ENCODE assay signal across 11 cellular contexts in genomic region chr5:31987985-31988710, GRCh38.
DNase-seq lines count a peak whose midpoint lies in the region; ATAC-seq and TF ChIP-seq lines count a peak whose summit lies in the region.
"Had no signal": no experiment of that assay in that cellular context is flagged by ENCODE, and none has a peak within 500 bp of the region (broad histone marks: within the 10 kb centered on the region; RNA-seq: fewer than 3 reads in every experiment).

No MANE protein-coding gene starts in this region.

- H3K27me3 Mint-ChIP-seq in activated T-cell treated with anti-CD3 and anti-CD28 coated beads, Interleukin-2, amount 50 U/mL, for 72 hours (ENCODE audit: low read depth), result no peaks in the 10 kb centered on the region
- H3K27me3 Mint-ChIP-seq: dendritic cell treated with granulocyte-macrophage colony-stimulating factor and Interleukin-4, amounts not matched to agents 40 ng/mL and 50 ng/mL, for 4 days had no signal

- H3K36me3 Mint-ChIP-seq in activated T-cell treated with anti-CD3 and anti-CD28 coated beads, Interleukin-2, amount 50 U/mL, for 72 hours (ENCODE audit: insufficient read depth in 2 of 2), result no peaks in the 10 kb centered on the region
- H3K36me3 Mint-ChIP-seq: neural progenitor cell had no signal

- no peak for ATAC-seq in HG03025 (IDR thresholded peaks at IDR 0.05; ENCODE audit: low FRiP score, unreplicated experiment)
- ATAC-seq in activated T-cell treated with anti-CD3 and anti-CD28 coated beads, Interleukin-2, amount 50 U/mL, for 72 hours (replicated peaks in 1 of 2), result no peak

- TF ChIP-seq CTCF in kidney epithelial cell (IDR thresholded peaks at IDR 0.05; ENCODE audit: insufficient read depth, low read length, poor library complexity, severe bottlenecking), result no peak

- no peak overlapping the region for H3K4me3 ChIP-seq in kidney epithelial cell (ENCODE audit: low read depth, low read length)
- H3K4me3 ChIP-seq: neural progenitor cell, upper lobe of left lung had no signal

- peaks cover 2% of the 10 kb centered on the region in 2 donors for H3K9me3 Mint-ChIP-seq in activated T-cell treated with anti-CD3 and anti-CD28 coated beads, Interleukin-2, amount 50 U/mL, for 72 hours
- H3K9me3 Mint-ChIP-seq: dendritic cell treated with granulocyte-macrophage colony-stimulating factor and Interleukin-4, amounts not matched to agents 40 ng/mL and 50 ng/mL, for 4 days had no signal

- H3K4me3 Mint-ChIP-seq in activated T-cell treated with anti-CD3 and anti-CD28 coated beads, Interleukin-2, amount 50 U/mL, for 72 hours, result no peak overlapping the region
- H3K4me3 Mint-ChIP-seq: dendritic cell treated with granulocyte-macrophage colony-stimulating factor and Interleukin-4, amounts not matched to agents 40 ng/mL and 50 ng/mL, for 4 days; neural progenitor cell had no signal

- H3K27me3 ChIP-seq in kidney epithelial cell (ENCODE audit: control insufficient read depth, insufficient read depth, low read length), result no peaks in the 10 kb centered on the region
- H3K27me3 ChIP-seq: neural progenitor cell, upper lobe of left lung had no signal

- DNase-seq in ACHN (peak; percentile 95), HS-5 (ENCODE audit: low read depth) (peak; percentile 100), astrocyte of the hippocampus (ENCODE audit: low read depth, low spot score) (peak; percentile 95), kidney epithelial cell (ENCODE audit: low read depth) (peak; percentile 95), ureter (ENCODE audit: low spot score) (no peak), HUDEP-2 (lab: John Stamatoyannopoulos, UW; ENCODE audit: unreplicated experiment in 76 of 76) (no peak)
- DNase-seq in activated T-cell treated with anti-CD3 and anti-CD28 coated beads, Interleukin-2, amount 50 U/mL, for 72 hours, result no peak
- DNase-seq: upper lobe of left lung had no signal

- in situ Hi-C loops in ACHN (cut with HindIII; ENCODE audit: low pct_ligation_motif_present, low pct_unique_long_range_greater_than_20kb, low sequenced_read_pairs), result no loop called here

- H3K27ac Mint-ChIP-seq in activated T-cell treated with anti-CD3 and anti-CD28 coated beads, Interleukin-2, amount 50 U/mL, for 72 hours, result no peak overlapping the region
- H3K27ac Mint-ChIP-seq: dendritic cell treated with granulocyte-macrophage colony-stimulating factor and Interleukin-4, amounts not matched to agents 40 ng/mL and 50 ng/mL, for 4 days; neural progenitor cell had no signal

- H3K4me1 Mint-ChIP-seq in activated T-cell treated with anti-CD3 and anti-CD28 coated beads, Interleukin-2, amount 50 U/mL, for 72 hours (ENCODE audit: low read depth), result no peaks in the 10 kb centered on the region
- H3K4me1 Mint-ChIP-seq: neural progenitor cell had no signal

- H3K36me3 ChIP-seq in kidney epithelial cell (ENCODE audit: control insufficient read depth, insufficient read depth, low read length), result no peaks in the 10 kb centered on the region
- H3K36me3 ChIP-seq: neural progenitor cell had no signal

Comparison
In these comparisons a context has a peak if more than half of its experiments do, and no peak if none do; other contexts are left out.
1. DNase-seq: peak in ACHN (single experiment), HS-5 (single experiment), astrocyte of the hippocampus (single experiment) and kidney epithelial cell (single experiment); none in ureter (single experiment), HUDEP-2 (0 of 76) and activated T-cell treated with anti-CD3 and anti-CD28 coated beads, Interleukin-2, amount 50 U/mL, for 72 hours (0 of 2).